Comparison of ENCODE assay signal across 18 cellular contexts in the genomic region with DNA sequence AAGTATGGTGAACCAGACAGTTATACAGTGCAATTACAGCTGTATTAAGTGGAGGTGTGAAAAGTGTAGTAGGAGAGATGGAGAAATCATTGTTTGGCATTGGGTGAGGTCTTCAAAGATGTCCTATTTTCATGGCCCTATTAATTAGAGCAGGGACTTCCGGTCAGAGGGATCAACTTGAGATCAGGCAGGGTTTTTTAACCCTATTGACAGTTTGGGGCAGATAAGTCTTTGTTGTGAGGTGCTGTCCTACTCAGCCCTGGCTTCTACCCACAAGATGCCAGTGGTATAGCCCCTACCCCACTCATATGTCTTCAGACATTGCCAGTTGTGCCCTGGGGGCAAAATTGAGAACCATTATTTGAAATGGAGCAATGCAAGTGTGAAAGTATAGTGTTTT. TPM values are rescaled to one million over a fixed set of nuclear protein-coding genes. Genes with fewer than 3 reads are reported as not detected.
DNase-seq lines count a peak whose midpoint lies in the region; ATAC-seq and TF ChIP-seq lines count a peak whose summit lies in the region.
"Had no signal": no experiment of that assay in that cellular context is flagged by ENCODE, and none has a peak within 500 bp of the region (broad histone marks: within the 10 kb centered on the region; RNA-seq: fewer than 3 reads in every experiment).

No MANE protein-coding gene starts in this region.

- peaks cover 9% of the 10 kb centered on the region for H3K36me3 Mint-ChIP-seq in activated T-helper 17 cell treated with anti-CD3 and anti-CD28 coated beads, Interleukin-2, amount 50 U/mL, for 72 hours (ENCODE audit: low read depth)

- H3K9me3 ChIP-seq in cardiac muscle cell (ENCODE audit: low read depth) (no peaks in the 10 kb centered on the region), iPS-18c (ENCODE audit: control insufficient read depth, insufficient read depth, low read length) (no peaks in the 10 kb centered on the region)
- H3K9me3 ChIP-seq: Peyer's patch, stomach, uterus had no signal

- H3K27me3 Mint-ChIP-seq in activated T-helper 17 cell treated with anti-CD3 and anti-CD28 coated beads, Interleukin-2, amount 50 U/mL, for 72 hours = no peaks in the 10 kb centered on the region

- no peak for DNase-seq in cardiac muscle cell (ENCODE audit: low read depth in 1 of 2, low spot score in 1 of 2)
- no peak for DNase-seq in left cardiac atrium
- no peak for DNase-seq in LoVo (ENCODE audit: low spot score)
- DNase-seq in middle frontal gyrus (ENCODE audit: extremely low spot score, low spot score) = no peak
- DNase-seq: HCEC 1CT, IMR-90, kidney, NCI-H2081 treated with DMSO at 0.1 percent for 48 hours, Peyer's patch, stomach, uterus had no signal

- ATAC-seq in left cardiac atrium = no peak
- ATAC-seq in activated T-helper 17 cell treated with anti-CD3 and anti-CD28 coated beads, Interleukin-2, amount 50 U/mL, for 72 hours (replicated peaks) = no peak
- ATAC-seq in HG02678 (IDR thresholded peaks at IDR 0.05; ENCODE audit: unreplicated experiment) = no peak
- no peak for ATAC-seq in GM21423 (IDR thresholded peaks at IDR 0.05; ENCODE audit: unreplicated experiment)
- ATAC-seq: SK-N-SH treated with all-trans-retinoic acid at 6 μM for 48 hours had no signal

- peak overlapping the region; percentile 60 for H3K4me3 Mint-ChIP-seq in activated T-helper 17 cell treated with anti-CD3 and anti-CD28 coated beads, Interleukin-2, amount 50 U/mL, for 72 hours
- H3K4me3 Mint-ChIP-seq: mesothelial cell of epicardium had no signal

- no peaks in the 10 kb centered on the region for H3K27me3 ChIP-seq in cardiac muscle cell
- H3K27me3 ChIP-seq: Peyer's patch, stomach, uterus had no signal

- no peaks in the 10 kb centered on the region for H3K9me3 Mint-ChIP-seq in activated T-helper 17 cell treated with anti-CD3 and anti-CD28 coated beads, Interleukin-2, amount 50 U/mL, for 72 hours

- peak overlapping the region; percentile 66 for H3K27ac Mint-ChIP-seq in activated T-helper 17 cell treated with anti-CD3 and anti-CD28 coated beads, Interleukin-2, amount 50 U/mL, for 72 hours

- H3K4me1 ChIP-seq in cardiac muscle cell (ENCODE audit: low read depth) = peaks cover 17% of the 10 kb centered on the region

- intact Hi-C loops in left cardiac atrium (cut with DNase I) = no loop called here

- TF ChIP-seq CTCF in cardiac muscle cell (IDR thresholded peaks at IDR 0.05; ENCODE audit: low read depth, low read length) = no peak

- peaks cover 12% of the 10 kb centered on the region for H3K4me1 Mint-ChIP-seq in activated T-helper 17 cell treated with anti-CD3 and anti-CD28 coated beads, Interleukin-2, amount 50 U/mL, for 72 hours

- H3K36me3 ChIP-seq in cardiac muscle cell = no peaks in the 10 kb centered on the region
- H3K36me3 ChIP-seq: Peyer's patch, uterus had no signal

- H3K4me3 ChIP-seq in cardiac muscle cell (no peak overlapping the region), iPS-18c (ENCODE audit: insufficient read depth, low read depth, low read length) (peak overlapping the region; percentile 22; the same call in 1 of the 2 replicates)
- H3K4me3 ChIP-seq: Peyer's patch, smooth muscle cell, stomach, uterus had no signal

- peak overlapping the region; percentile 82 for H3K27ac ChIP-seq in cardiac muscle cell
- H3K27ac ChIP-seq: Peyer's patch, stomach, uterus had no signal

RNA-seq across cellular contexts. Expression of gene USP9X, which starts 9.9 kb away (rescaled TPM):
- total RNA-seq in cardiac muscle cell (72.4 and 95.6 TPM in 2 replicates), left cardiac atrium (10 to 100 TPM; 49.0 to 69.0 TPM)
- polyA plus RNA-seq in cardiac muscle cell = 43.1 and 62.4 TPM in 2 replicates
- total RNA-seq in activated T-helper 17 cell treated with anti-CD3 and anti-CD28 coated beads, Interleukin-2, amount 50 U/mL, for 72 hours = 10 to 100 TPM; 49.3 to 63.3 TPM
